ENCODE assay signal across 8 cellular contexts in the genomic region with DNA sequence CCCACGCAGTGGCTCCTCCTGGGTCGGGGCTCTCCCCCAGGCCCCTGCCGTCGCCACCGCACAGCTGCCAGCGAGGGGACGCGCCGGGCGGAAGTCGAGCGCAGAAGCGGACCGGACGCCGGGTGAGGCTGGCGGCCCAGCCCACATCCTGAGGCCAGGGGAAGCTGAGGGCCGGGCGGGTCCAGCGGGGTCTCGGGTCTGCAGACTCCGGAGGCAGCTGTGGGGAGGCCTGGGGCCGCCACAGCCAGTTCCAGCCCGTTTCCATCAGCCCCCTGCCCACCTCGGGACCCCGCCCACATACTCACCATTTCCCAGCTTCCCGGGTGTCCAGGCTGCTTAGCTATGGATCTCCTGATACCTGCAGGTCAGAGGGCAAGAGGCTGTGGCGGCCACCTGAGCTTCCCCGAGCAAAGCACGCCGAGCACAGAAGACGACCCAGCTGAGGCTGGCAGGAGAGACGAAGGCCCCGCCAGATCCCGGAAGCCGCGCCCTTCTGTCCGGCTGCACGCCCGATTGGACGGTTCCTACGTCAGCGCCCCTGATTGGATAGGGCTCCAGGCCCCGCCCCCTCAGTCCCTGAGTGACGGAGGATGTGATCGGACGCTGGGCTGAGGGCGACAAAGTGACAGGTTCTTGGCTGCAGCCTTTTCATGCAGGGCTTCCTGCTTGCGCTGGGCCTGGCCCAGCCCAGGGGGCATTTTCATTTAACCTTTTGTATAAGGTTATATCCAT. TPM values are rescaled to one million over a fixed set of nuclear protein-coding genes. Genes with fewer than 3 reads are reported as not detected.
DNase-seq lines count a peak whose midpoint lies in the region; ATAC-seq and TF ChIP-seq lines count a peak whose summit lies in the region.

No MANE protein-coding gene starts in this region.

- H3K4me3 ChIP-seq in LNCaP clone FGC (ENCODE audit: low read depth, low read length) = peak overlapping the region; percentile 84
- peak overlapping the region; percentile 89 for H3K4me3 ChIP-seq in fibroblast of pulmonary artery (replicated peaks; ENCODE audit: low read depth, low read length)

- ATAC-seq in natural killer cell treated with Interleukin-12 subunit alpha and Interleukin-12 subunit beta and Interleukin-15 and Interleukin-18, amount 100 ng/mL, for 72 hours = peak; percentile 99 to 100

- no peak for TF ChIP-seq CTCF in LNCaP clone FGC (IDR thresholded peaks at IDR 0.05; ENCODE audit: control insufficient read depth, extremely low read depth, insufficient read depth)
- no peak for TF ChIP-seq CTCF in fibroblast of pulmonary artery (IDR thresholded peaks at IDR 0.05; ENCODE audit: low read length, missing control alignments)

- no peaks in the 10 kb centered on the region for H3K27me3 Mint-ChIP-seq in activated T-helper 2 cell treated with anti-CD3 and anti-CD28 coated beads, Interferon-gamma antibody, Interleukin-2, Interleukin-4, amounts not matched to agents 10 μg/mL and 5 μg/mL and 100 μg/mL, durations not matched to agents 14 hours and 24 hours and 36 hours (ENCODE audit: low read depth)
- peaks cover 0 to 3% of the 10 kb centered on the region in 2 donors for H3K27me3 Mint-ChIP-seq in natural killer cell treated with Interleukin-12 subunit alpha and Interleukin-12 subunit beta and Interleukin-15 and Interleukin-18, amount 100 ng/mL, for 72 hours

- peak overlapping the region; percentile 93 for H3K27ac Mint-ChIP-seq in activated T-helper 2 cell treated with anti-CD3 and anti-CD28 coated beads, Interferon-gamma antibody, Interleukin-2, Interleukin-4, amounts not matched to agents 10 μg/mL and 5 μg/mL and 100 μg/mL, durations not matched to agents 14 hours and 24 hours and 36 hours
- H3K27ac Mint-ChIP-seq in natural killer cell treated with Interleukin-12 subunit alpha and Interleukin-12 subunit beta and Interleukin-15 and Interleukin-18, amount 100 ng/mL, for 72 hours = peak overlapping the region; percentile 89 to 94

- DNase-seq in EL (peak; percentile 94), H4 (ENCODE audit: low spot score) (peak; percentile 92), LNCaP clone FGC (ENCODE audit: low read depth) (peak; percentile 87), RPMI8226 (peak; percentile 99), fibroblast of pulmonary artery (ENCODE audit: low read depth) (peak; percentile 89)
- peak; percentile 94 for DNase-seq in activated T-helper 2 cell treated with anti-CD3 and anti-CD28 coated beads, Interferon-gamma antibody, Interleukin-2, Interleukin-4, amounts not matched to agents 10 μg/mL and 5 μg/mL and 100 μg/mL, durations not matched to agents 14 hours and 24 hours and 36 hours (ENCODE audit: low spot score)
- peak; percentile 98 for DNase-seq in natural killer cell treated with Interleukin-12 subunit alpha and Interleukin-12 subunit beta and Interleukin-15 and Interleukin-18, amount 100 ng/mL, for 72 hours (ENCODE audit: low spot score)
- peak; percentile 94 for DNase-seq in stimulated activated naive CD4-positive, alpha-beta T cell treated with Interleukin-2 at 50 U/mL for 16 hours (lab: John Stamatoyannopoulos, UW)

- H3K4me3 Mint-ChIP-seq in activated T-helper 2 cell treated with anti-CD3 and anti-CD28 coated beads, Interferon-gamma antibody, Interleukin-2, Interleukin-4, amounts not matched to agents 10 μg/mL and 5 μg/mL and 100 μg/mL, durations not matched to agents 14 hours and 24 hours and 36 hours (ENCODE audit: low read depth) = peak overlapping the region; percentile 86
- H3K4me3 Mint-ChIP-seq in natural killer cell treated with Interleukin-12 subunit alpha and Interleukin-12 subunit beta and Interleukin-15 and Interleukin-18, amount 100 ng/mL, for 72 hours = peak overlapping the region; percentile 92

- H3K36me3 Mint-ChIP-seq in activated T-helper 2 cell treated with anti-CD3 and anti-CD28 coated beads, Interferon-gamma antibody, Interleukin-2, Interleukin-4, amounts not matched to agents 10 μg/mL and 5 μg/mL and 100 μg/mL, durations not matched to agents 14 hours and 24 hours and 36 hours (ENCODE audit: low read depth) = peaks cover 49% of the 10 kb centered on the region
- peaks cover 9% of the 10 kb centered on the region for H3K36me3 Mint-ChIP-seq in natural killer cell treated with Interleukin-12 subunit alpha and Interleukin-12 subunit beta and Interleukin-15 and Interleukin-18, amount 100 ng/mL, for 72 hours

- H3K4me1 Mint-ChIP-seq in activated T-helper 2 cell treated with anti-CD3 and anti-CD28 coated beads, Interferon-gamma antibody, Interleukin-2, Interleukin-4, amounts not matched to agents 10 μg/mL and 5 μg/mL and 100 μg/mL, durations not matched to agents 14 hours and 24 hours and 36 hours (ENCODE audit: low read depth) = peaks cover 48% of the 10 kb centered on the region
- H3K4me1 Mint-ChIP-seq in natural killer cell treated with Interleukin-12 subunit alpha and Interleukin-12 subunit beta and Interleukin-15 and Interleukin-18, amount 100 ng/mL, for 72 hours (ENCODE audit: low read depth in 2 of 2) = peaks cover 37 to 51% of the 10 kb centered on the region in 2 donors

- H3K9me3 Mint-ChIP-seq in activated T-helper 2 cell treated with anti-CD3 and anti-CD28 coated beads, Interferon-gamma antibody, Interleukin-2, Interleukin-4, amounts not matched to agents 10 μg/mL and 5 μg/mL and 100 μg/mL, durations not matched to agents 14 hours and 24 hours and 36 hours = peaks cover 25% of the 10 kb centered on the region
- H3K9me3 Mint-ChIP-seq in natural killer cell treated with Interleukin-12 subunit alpha and Interleukin-12 subunit beta and Interleukin-15 and Interleukin-18, amount 100 ng/mL, for 72 hours = no peaks in the 10 kb centered on the region

- intact Hi-C loops in activated T-helper 2 cell treated with anti-CD3 and anti-CD28 coated beads, Interferon-gamma antibody, Interleukin-2, Interleukin-4, amounts not matched to agents 10 μg/mL and 5 μg/mL and 100 μg/mL, durations not matched to agents 14 hours and 24 hours and 36 hours (cut with micrococcal nuclease) = loop anchor here (1.0 to 10.0 kb wide), 6 partner anchors 43 to 280 kb away; a partner anchor contains a TSS

RNA-seq across cellular contexts. Expression of a gene that starts 38.7 kb away (rescaled TPM):
- 35.2 and 37.1 TPM in 2 replicates for total RNA-seq in H4 (2014; rRNA removed; shearing (Covaris generic))
- 14.0 and 16.9 TPM in 2 replicates for total RNA-seq in activated T-helper 2 cell treated with anti-CD3 and anti-CD28 coated beads, Interferon-gamma antibody, Interleukin-2, Interleukin-4, amounts not matched to agents 10 μg/mL and 5 μg/mL and 100 μg/mL, durations not matched to agents 14 hours and 24 hours and 36 hours
- total RNA-seq in natural killer cell treated with Interleukin-12 subunit alpha and Interleukin-12 subunit beta and Interleukin-15 and Interleukin-18, amount 100 ng/mL, for 72 hours = 10 to 100 TPM; 16.2 to 25.9 TPM

RNA-seq across cellular contexts. Expression of a gene that starts 45.3 kb away (rescaled TPM):
- total RNA-seq in H4 (2014; rRNA removed; shearing (Covaris generic)) = not detected in 2 replicates
- not detected in 2 replicates for total RNA-seq in activated T-helper 2 cell treated with anti-CD3 and anti-CD28 coated beads, Interferon-gamma antibody, Interleukin-2, Interleukin-4, amounts not matched to agents 10 μg/mL and 5 μg/mL and 100 μg/mL, durations not matched to agents 14 hours and 24 hours and 36 hours
- total RNA-seq in natural killer cell treated with Interleukin-12 subunit alpha and Interleukin-12 subunit beta and Interleukin-15 and Interleukin-18, amount 100 ng/mL, for 72 hours = not detected

Comparison
In these comparisons a context has a peak if more than half of its experiments do, and no peak if none do; other contexts are left out.
1. Peak in every context shown above with its lines: DNase-seq, ATAC-seq and H3K4me3 ChIP-seq.